24 cellular contexts compared by ENCODE assay signal in the genomic region with DNA sequence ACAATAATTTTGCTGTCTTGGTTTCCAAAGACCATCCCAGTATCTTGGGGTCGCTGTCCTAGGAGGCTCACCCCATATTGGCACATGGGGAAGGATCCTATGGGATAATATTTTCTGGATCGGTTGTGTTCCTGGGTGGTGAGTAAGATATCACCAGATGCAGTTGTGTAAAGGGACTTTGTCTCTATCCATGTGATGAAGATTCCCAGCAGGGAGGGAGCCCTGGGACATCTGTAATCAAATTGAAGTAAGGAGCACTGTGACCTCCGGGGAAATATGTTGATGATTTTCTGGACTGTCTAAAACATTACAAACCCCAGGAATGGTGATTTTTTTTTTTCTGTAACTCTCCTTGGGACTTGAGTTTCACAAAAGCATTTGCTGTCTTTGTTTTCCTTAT. TPM values are rescaled to one million over a fixed set of nuclear protein-coding genes. Genes with fewer than 3 reads are reported as not detected.
"Had no signal": no experiment of that assay in that cellular context is flagged by ENCODE, and none has a peak within 500 bp of the region (broad histone marks: within the 10 kb centered on the region; RNA-seq: fewer than 3 reads in every experiment).

No MANE protein-coding gene starts in this region.

- H3K27ac ChIP-seq: gastrocnemius medialis, parathyroid adenoma, prostate gland, right lobe of liver, tibial artery, upper lobe of left lung, vagina had no signal

- H3K4me1 ChIP-seq: gastrocnemius medialis, prostate gland, right lobe of liver, tibial artery, upper lobe of left lung, vagina had no signal

- ATAC-seq: effector memory CD8-positive, alpha-beta T cell; gastrocnemius medialis; natural killer cell treated with Interleukin-12 subunit alpha and Interleukin-12 subunit beta and Interleukin-15 and Interleukin-18, amount 100 ng/mL, for 72 hours; right lobe of liver; stimulated activated memory B cell treated with anti-CD40 and anti-IgM and Interleukin-4, amounts not matched to agents 10 μg/mL and 1 μg/mL and 100 μg/mL, for 72 hours had no signal

- H3K27me3 Mint-ChIP-seq: effector memory CD8-positive, alpha-beta T cell; natural killer cell treated with Interleukin-12 subunit alpha and Interleukin-12 subunit beta and Interleukin-15 and Interleukin-18, amount 100 ng/mL, for 72 hours; stimulated activated memory B cell treated with anti-CD40 and anti-IgM and Interleukin-4, amounts not matched to agents 10 μg/mL and 1 μg/mL and 100 μg/mL, for 72 hours; stimulated activated naive CD8-positive, alpha-beta T cell treated with anti-CD3 and anti-CD28 coated beads, Interleukin-15, Interleukin-2, amounts not matched to agents 100 ng/mL and 50 ng/mL, for 24 hours had no signal

- H3K4me3 Mint-ChIP-seq: dendritic cell treated with granulocyte-macrophage colony-stimulating factor and Interleukin-4, amounts not matched to agents 40 ng/mL and 50 ng/mL, for 4 days; effector memory CD8-positive, alpha-beta T cell; natural killer cell treated with Interleukin-12 subunit alpha and Interleukin-12 subunit beta and Interleukin-15 and Interleukin-18, amount 100 ng/mL, for 72 hours; stimulated activated memory B cell treated with anti-CD40 and anti-IgM and Interleukin-4, amounts not matched to agents 10 μg/mL and 1 μg/mL and 100 μg/mL, for 72 hours; stimulated activated naive CD8-positive, alpha-beta T cell treated with anti-CD3 and anti-CD28 coated beads, Interleukin-15, Interleukin-2, amounts not matched to agents 100 ng/mL and 50 ng/mL, for 24 hours had no signal

- H3K4me3 ChIP-seq: gastrocnemius medialis, heart right ventricle, prostate gland, right lobe of liver, tibial artery, upper lobe of left lung, vagina had no signal

- H3K36me3 Mint-ChIP-seq: natural killer cell treated with Interleukin-12 subunit alpha and Interleukin-12 subunit beta and Interleukin-15 and Interleukin-18, amount 100 ng/mL, for 72 hours; stimulated activated memory B cell treated with anti-CD40 and anti-IgM and Interleukin-4, amounts not matched to agents 10 μg/mL and 1 μg/mL and 100 μg/mL, for 72 hours had no signal

- H3K9ac ChIP-seq: parathyroid adenoma had no signal

- H3K9me3 Mint-ChIP-seq: dendritic cell treated with granulocyte-macrophage colony-stimulating factor and Interleukin-4, amounts not matched to agents 40 ng/mL and 50 ng/mL, for 4 days; stimulated activated memory B cell treated with anti-CD40 and anti-IgM and Interleukin-4, amounts not matched to agents 10 μg/mL and 1 μg/mL and 100 μg/mL, for 72 hours; stimulated activated naive CD8-positive, alpha-beta T cell treated with anti-CD3 and anti-CD28 coated beads, Interleukin-15, Interleukin-2, amounts not matched to agents 100 ng/mL and 50 ng/mL, for 24 hours had no signal

- H3K9me3 ChIP-seq: gastrocnemius medialis, heart right ventricle, prostate gland, right lobe of liver, tibial artery, upper lobe of left lung, vagina had no signal

- H3K36me3 ChIP-seq: gastrocnemius medialis, heart right ventricle, prostate gland, right lobe of liver, tibial artery, upper lobe of left lung, vagina had no signal

- DNase-seq: effector memory CD8-positive, alpha-beta T cell; erythroblast; gastrocnemius medialis; heart right ventricle; hypothalamus; kidney glomerular epithelial cell; retina; right lobe of liver; stimulated activated CD4-positive, alpha-beta T cell treated with anti-CD3 and anti-CD28 coated beads, Interleukin-4, amount 100 ng/mL, for 1 hour; stimulated activated CD8-positive, alpha-beta memory T cell treated with anti-CD3 and anti-CD28 coated beads, Interleukin-4, amount 100 ng/mL, for 48 hours; tibial artery; upper lobe of left lung had no signal

- H3K4me1 Mint-ChIP-seq: stimulated activated memory B cell treated with anti-CD40 and anti-IgM and Interleukin-4, amounts not matched to agents 10 μg/mL and 1 μg/mL and 100 μg/mL, for 72 hours had no signal

- H3K27ac Mint-ChIP-seq: dendritic cell treated with granulocyte-macrophage colony-stimulating factor and Interleukin-4, amounts not matched to agents 40 ng/mL and 50 ng/mL, for 4 days; effector memory CD8-positive, alpha-beta T cell; natural killer cell treated with Interleukin-12 subunit alpha and Interleukin-12 subunit beta and Interleukin-15 and Interleukin-18, amount 100 ng/mL, for 72 hours; stimulated activated memory B cell treated with anti-CD40 and anti-IgM and Interleukin-4, amounts not matched to agents 10 μg/mL and 1 μg/mL and 100 μg/mL, for 72 hours; stimulated activated naive CD8-positive, alpha-beta T cell treated with anti-CD3 and anti-CD28 coated beads, Interleukin-15, Interleukin-2, amounts not matched to agents 100 ng/mL and 50 ng/mL, for 24 hours had no signal

- H3K27me3 ChIP-seq: gastrocnemius medialis, right lobe of liver, tibial artery, upper lobe of left lung, vagina had no signal

RNA-seq across cellular contexts. Expression of gene LRTM1, which starts 36.2 kb away (rescaled TPM):
- total RNA-seq: endothelial cell of umbilical vein; gastrocnemius medialis; heart right ventricle; liver; lung microvascular endothelial cell; natural killer cell treated with Interleukin-12 subunit alpha and Interleukin-12 subunit beta and Interleukin-15 and Interleukin-18, amount 100 ng/mL, for 72 hours; omental fat pad; right lobe of liver; temporal lobe; upper lobe of left lung; vagina had no signal
